9 cellular contexts compared by ENCODE assay signal in genomic region chr4:80462537-80463207, GRCh38.
A peak's percentile ranks its signal among the peaks of the same experiment; 100 is the strongest.
DNase-seq lines count a peak whose midpoint lies in the region; ATAC-seq and TF ChIP-seq lines count a peak whose summit lies in the region.
"Had no signal": no experiment of that assay in that cellular context is flagged by ENCODE, and none has a peak within 500 bp of the region (broad histone marks: within the 10 kb centered on the region; RNA-seq: fewer than 3 reads in every experiment).

No MANE protein-coding gene starts in this region.

- POLR2A ChIA-PET in activated B cell treated with CpG ODN at 0.5 μM for 24 hours (lab: Charles Lee): no interaction called here

- H3K27ac ChIP-seq in rectal smooth muscle tissue (ENCODE audit: low read depth, low read length) (no peak overlapping the region), gastroesophageal sphincter (no peak overlapping the region)

- H3K9me3 Mint-ChIP-seq in activated B cell treated with CpG ODN at 0.5 μM for 24 hours: peaks cover 2% of the 10 kb centered on the region

- no peak overlapping the region for H3K9ac ChIP-seq in rectal smooth muscle tissue (ENCODE audit: low read length)

- no peaks in the 10 kb centered on the region for H3K36me3 Mint-ChIP-seq in activated B cell treated with CpG ODN at 0.5 μM for 24 hours (ENCODE audit: low read depth)

- H3K4me3 Mint-ChIP-seq in activated B cell treated with CpG ODN at 0.5 μM for 24 hours: peak overlapping the region; percentile 69

- peaks cover 11% of the 10 kb centered on the region for H3K4me1 Mint-ChIP-seq in activated B cell treated with CpG ODN at 0.5 μM for 24 hours

- no peaks in the 10 kb centered on the region for H3K27me3 Mint-ChIP-seq in activated B cell treated with CpG ODN at 0.5 μM for 24 hours

- intact Hi-C loops in activated B cell treated with CpG ODN at 0.5 μM for 24 hours (cut with micrococcal nuclease): loop anchor here (5.0 kb wide), 1 partner anchor 75 kb away; no protein-coding TSS in a partner anchor

- ATAC-seq in GM18873 (IDR thresholded peaks at IDR 0.05; ENCODE audit: low FRiP score, unreplicated experiment) (peak; percentile 67), HG02943 (IDR thresholded peaks at IDR 0.05; ENCODE audit: low read depth, unreplicated experiment) (peak; percentile 78), activated B cell treated with CpG ODN at 0.5 μM for 24 hours (ENCODE audit: low read depth) (peak; percentile 58), gastroesophageal sphincter (no peak)

- H3K4me1 ChIP-seq in rectal smooth muscle tissue (ENCODE audit: control insufficient read depth, insufficient read depth, low read length): peaks cover 6% of the 10 kb centered on the region
- H3K4me1 ChIP-seq in gastroesophageal sphincter: peaks cover 0 to 2% (median 0%) of the 10 kb centered on the region in 3 donors

- H3K27me3 ChIP-seq in rectal smooth muscle tissue (ENCODE audit: control insufficient read depth, insufficient read depth, low read length): no peaks in the 10 kb centered on the region
- no peaks in the 10 kb centered on the region for H3K27me3 ChIP-seq in gastroesophageal sphincter

- peak overlapping the region; percentile 12 for H3K4me3 ChIP-seq in rectal smooth muscle tissue (ENCODE audit: low read length)
- H3K4me3 ChIP-seq in gastroesophageal sphincter: no peak overlapping the region

- no peak for TF ChIP-seq POLR2A in gastroesophageal sphincter (IDR thresholded peaks at IDR 0.05)

- DNase-seq in activated B cell treated with CpG ODN at 0.5 μM for 24 hours (no peak), inferior parietal cortex (ENCODE audit: extremely low spot score) (no peak), NCI-H345 (lab: John Stamatoyannopoulos, UW) (no peak)
- DNase-seq: amniotic stem cell; stimulated activated CD4-positive, alpha-beta T cell treated with anti-CD3 and anti-CD28 coated beads, Interleukin-2, amount 100 ng/mL, for 48 hours had no signal

- no peaks in the 10 kb centered on the region for H3K9me3 ChIP-seq in gastroesophageal sphincter

- no peak for TF ChIP-seq EP300 in gastroesophageal sphincter (IDR thresholded peaks at IDR 0.05)

- TF ChIP-seq CTCF in activated B cell treated with CpG ODN at 0.5 μM for 24 hours (IDR thresholded peaks at IDR 0.05) (no peak), gastroesophageal sphincter (IDR thresholded peaks at IDR 0.05) (no peak)

- WGBS in gastroesophageal sphincter (ENCODE audit: low coverage in 1 of 2), 2 donors: 46 to 75% methylated on average over 1 to 2 of the region's 2 CpGs

- H3K36me3 ChIP-seq in rectal smooth muscle tissue (ENCODE audit: control insufficient read depth, insufficient read depth, low read length) (no peaks in the 10 kb centered on the region), gastroesophageal sphincter (no peaks in the 10 kb centered on the region)

- peak overlapping the region; percentile 33 for H3K27ac Mint-ChIP-seq in activated B cell treated with CpG ODN at 0.5 μM for 24 hours

- CTCF ChIA-PET in activated B cell treated with CpG ODN at 0.5 μM for 24 hours (lab: Charles Lee): no interaction called here
